In genomic region chr16:54687043-54687655, GRCh38 we compare ENCODE assay signal across 17 cellular contexts.
"Had no signal": no experiment of that assay in that cellular context is flagged by ENCODE, and none has a peak within 500 bp of the region (broad histone marks: within the 10 kb centered on the region; RNA-seq: fewer than 3 reads in every experiment).

No MANE protein-coding gene starts in this region.

- H3K36me3 ChIP-seq: adrenal gland, cardiac muscle cell, left ventricle myocardium inferior, neutrophil had no signal

- H3K4me3 ChIP-seq: adrenal gland, cardiac muscle cell, left ventricle myocardium inferior had no signal

- H3K27ac ChIP-seq: adrenal gland, cardiac muscle cell, left ventricle myocardium inferior, neutrophil, parathyroid adenoma had no signal

- H3K4me1 ChIP-seq: adrenal gland, left ventricle myocardium inferior, parathyroid adenoma had no signal

- DNase-seq: activated CD4-positive, alpha-beta T cell treated with anti-CD3 and anti-CD28 coated beads, Interleukin-2, amount 10 ng/mL, durations not matched to agents 24 days and 14 days; activated CD8-positive, alpha-beta memory T cell treated with anti-CD3 and anti-CD28 coated beads, Interleukin-2, amount 50 U/mL, for 4 hours; activated CD8-positive, alpha-beta T cell treated with anti-CD3 and anti-CD28 coated beads, Interleukin-2, amount 10 ng/mL, durations not matched to agents 7 days and 5 days; activated effector memory CD4-positive, alpha-beta T cell treated with anti-CD3 and anti-CD28 coated beads, Interleukin-2, amount 50 U/mL, for 16 hours; activated T-cell treated with anti-CD3 and anti-CD28 coated beads, Interleukin-2, amount 50 U/mL, for 48 hours; adrenal gland; hippocampal formation; kidney; left ventricle myocardium inferior; mesenchymal stem cell; natural killer cell; stimulated activated CD4-positive, alpha-beta T cell treated with anti-CD3 and anti-CD28 coated beads, Interleukin-1b, Interleukin-23, amount 100 ng/mL, for 48 hours; stimulated activated naive CD8-positive, alpha-beta T cell treated with anti-CD3 and anti-CD28 coated beads, Interleukin-15, amount 100 ng/mL, for 72 hours had no signal

- H3K27me3 ChIP-seq: adrenal gland, cardiac muscle cell, neutrophil had no signal

- H3K9me3 ChIP-seq: adrenal gland, left ventricle myocardium inferior, neutrophil had no signal

- ATAC-seq: activated CD8-positive, alpha-beta T cell treated with anti-CD3 and anti-CD28 coated beads, Interleukin-2, amount 10 ng/mL, durations not matched to agents 7 days and 5 days; natural killer cell; stimulated activated naive CD8-positive, alpha-beta T cell treated with anti-CD3 and anti-CD28 coated beads, Interleukin-15, amount 100 ng/mL, for 72 hours; WTC11 had no signal
